1 cellular context compared by ENCODE assay signal in genomic region chr12:124910561-124911478, GRCh38.
TF ChIP-seq lines count a peak whose summit lies in the region.

No MANE protein-coding gene starts in this region.

TF ChIP-seq in GM12878, 131 proteins besides CTCF, POLR2A, EP300 and RAD21 (continued from another document and continues in another):
- 0 out of 2 replicates have a peak, but pooled peaks have one; percentile 51 for TF ChIP-seq ZBTB4 (CRISPR knock-in tag; IDR thresholded peaks at IDR 0.05)
- no peak for TF ChIP-seq E4F1 (IDR thresholded peaks at IDR 0.05; ENCODE audit: borderline replicate concordance, partially characterized antibody)
- TF ChIP-seq CUX1 (IDR thresholded peaks at IDR 0.05; ENCODE audit: insufficient replicate concordance, low read depth, low read length) = peak; percentile 61
- TF ChIP-seq ATF3 (IDR thresholded peaks at IDR 0.05; ENCODE audit: borderline replicate concordance, extremely low read depth, low read depth, low read length) = no peak
- TF ChIP-seq CHD1 (IDR thresholded peaks at IDR 0.05; ENCODE audit: low read depth, low read length) = 0 out of 2 replicates have a peak, but pooled peaks have one; percentile 80
- TF ChIP-seq TCF7 (IDR thresholded peaks at IDR 0.05; ENCODE audit: borderline replicate concordance) = no peak
- 0 out of 2 replicates have a peak, but pooled peaks have one; percentile 12 for TF ChIP-seq STAT3 (IDR thresholded peaks at IDR 0.05; ENCODE audit: low read depth, low read length)
- TF ChIP-seq CREB1 (IDR thresholded peaks at IDR 0.05; ENCODE audit: low read depth) = 0 out of 2 replicates have a peak, but pooled peaks have one; percentile 15
- no peak for TF ChIP-seq EZH2 (IDR thresholded peaks at IDR 0.05; ENCODE audit: borderline replicate concordance, control insufficient read depth, low read depth, low read length)
- peak; percentile 18 for TF ChIP-seq RUNX3 (IDR thresholded peaks at IDR 0.05; ENCODE audit: low read length)
- TF ChIP-seq POU2F2 (IDR thresholded peaks at IDR 0.05; ENCODE audit: borderline replicate concordance, low read depth, low read length) = peak; percentile 89
- peak; percentile 93 for TF ChIP-seq BACH1 (IDR thresholded peaks at IDR 0.05; ENCODE audit: borderline replicate concordance)
- TF ChIP-seq MLLT1 (IDR thresholded peaks at IDR 0.05) = peak; percentile 54; the same call in 1 of the 2 replicates
- 0 out of 2 replicates have a peak, but pooled peaks have one; percentile 13 for TF ChIP-seq GABPA (IDR thresholded peaks at IDR 0.05; ENCODE audit: low read depth)
- TF ChIP-seq DPF2 (IDR thresholded peaks at IDR 0.05) = no peak
- TF ChIP-seq CHD2 (IDR thresholded peaks at IDR 0.05; ENCODE audit: borderline replicate concordance, low read depth, low read length) = peak; percentile 54; the same call in 1 of the 2 replicates
- TF ChIP-seq JUND (IDR thresholded peaks at IDR 0.05; ENCODE audit: low read depth, low read length) = no peak
- TF ChIP-seq ZNF24 (IDR thresholded peaks at IDR 0.05) = no peak
- no peak for TF ChIP-seq RELB (IDR thresholded peaks at IDR 0.05; ENCODE audit: low read depth)
- no peak; the same call in 1 of the 2 replicates for TF ChIP-seq NKRF (conservative IDR thresholded peaks at IDR 0.05)
- TF ChIP-seq FOXM1 (IDR thresholded peaks at IDR 0.05; ENCODE audit: low read depth, low read length) = peak; percentile 50; the same call in 1 of the 2 replicates
- TF ChIP-seq TBL1XR1 (IDR thresholded peaks at IDR 0.05; ENCODE audit: low read depth, low read length) = 0 out of 2 replicates have a peak, but pooled peaks have one; percentile 22
- no peak for TF ChIP-seq ZNF274 (IDR thresholded peaks at IDR 0.05; ENCODE audit: insufficient read depth, insufficient read length)
- TF ChIP-seq ZBTB40 (IDR thresholded peaks at IDR 0.05; ENCODE audit: borderline replicate concordance) = no peak
- TF ChIP-seq SUPT20H (IDR thresholded peaks at IDR 0.05; ENCODE audit: borderline replicate concordance, control insufficient read depth, low read depth, low read length) = no peak
- TF ChIP-seq SPI1 (IDR thresholded peaks at IDR 0.05; ENCODE audit: borderline replicate concordance, insufficient read depth, low read depth, low read length) = no peak
- TF ChIP-seq PKNOX1 (IDR thresholded peaks at IDR 0.05) = no peak
- no peak for TF ChIP-seq JUNB (IDR thresholded peaks at IDR 0.05)
- peak; percentile 8; the same call in 1 of the 2 replicates for TF ChIP-seq MXI1 (IDR thresholded peaks at IDR 0.05; ENCODE audit: low read depth, low read length)
- no peak for TF ChIP-seq NFYA (IDR thresholded peaks at IDR 0.05; ENCODE audit: borderline replicate concordance, low read depth, low read length)
- TF ChIP-seq NR2C2 (IDR thresholded peaks at IDR 0.05; ENCODE audit: borderline replicate concordance, control insufficient read depth, insufficient read length, low read depth) = no peak
- no peak; the same call in 1 of the 2 replicates for TF ChIP-seq WRNIP1 (IDR thresholded peaks at IDR 0.05; ENCODE audit: borderline replicate concordance, low read depth, low read length)
- no peak for TF ChIP-seq ZSCAN29 (IDR thresholded peaks at IDR 0.05)
